9 cellular contexts compared by ENCODE assay signal in genomic region chr11:12149672-12150225, GRCh38. TPM values are rescaled to one million over a fixed set of nuclear protein-coding genes. Genes with fewer than 3 reads are reported as not detected.
DNase-seq lines count a peak whose midpoint lies in the region; ATAC-seq, FAIRE-seq and TF ChIP-seq lines count a peak whose summit lies in the region.
"Had no signal": no experiment of that assay in that cellular context is flagged by ENCODE, and none has a peak within 500 bp of the region (broad histone marks: within the 10 kb centered on the region; RNA-seq: fewer than 3 reads in every experiment).

No MANE protein-coding gene starts in this region.

- peaks cover 14% of the 10 kb centered on the region for H3K27me3 Mint-ChIP-seq in nephron progenitor cell (ENCODE audit: low read depth, poor library complexity)

- no peaks in the 10 kb centered on the region for H4K20me1 ChIP-seq in PC-3 (ENCODE audit: low read length)

- BruUV-seq in PC-3 (replicated peaks; lab: Mats Ljungman, UMichigan): no TSS peak

- H3K9me2 ChIP-seq in PC-3 (replicated peaks; ENCODE audit: low read length): no peaks in the 10 kb centered on the region

- intact Hi-C loops in PC-3 (cut with micrococcal nuclease): no loop called here

- POLR2A ChIA-PET in GM10248 (lab: Yijun Ruan, JAX): no interaction called here
- POLR2A ChIA-PET in PC-3 (lab: Charles Lee; ENCODE audit: unreplicated experiment): no interaction called here

- no peak overlapping the region for H3K4me2 ChIP-seq in PC-3 (ENCODE audit: low read length)

- ATAC-seq in HG02678 (IDR thresholded peaks at IDR 0.05; ENCODE audit: unreplicated experiment) (peak; percentile 76), PC-3 (no peak)

- H3K27ac ChIP-seq in substantia nigra (ENCODE audit: low read depth, low read length, poor library complexity, severe bottlenecking): no peak overlapping the region
- H3K27ac ChIP-seq in PC-3 (ENCODE audit: low read length): no peak overlapping the region

- peaks cover 25% of the 10 kb centered on the region; the same call in 1 of the 2 replicates for H3K79me2 ChIP-seq in PC-3 (ENCODE audit: low read length)

- CTCF ChIA-PET in GM10248 (lab: Yijun Ruan, JAX) (interaction anchor here (1.1 kb wide), 1 partner anchor 11 kb away, joined by 3 read pairs; no protein-coding TSS in a partner anchor), PC-3 (lab: Charles Lee) (no interaction called here)

- H3K4me3 ChIP-seq in PC-3 (ENCODE audit: low read length): no peak overlapping the region

- peaks cover 16% of the 10 kb centered on the region for H3K36me3 ChIP-seq in PC-3 (ENCODE audit: low read depth, low read length)

- peak overlapping the region; percentile 40 for H3K27ac Mint-ChIP-seq in nephron progenitor cell

- no peaks in the 10 kb centered on the region for H3K9me3 Mint-ChIP-seq in nephron progenitor cell

- no peak overlapping the region for H3K4me3 Mint-ChIP-seq in nephron progenitor cell

- DNase-seq in GM10248 (ENCODE audit: extremely low spot score): peak; percentile 51
- DNase-seq in activated CD4-positive, alpha-beta T cell treated with anti-CD3 and anti-CD28 coated beads, Interleukin-2, amount 50 U/mL, for 48 hours: peak; percentile 63 to 74
- no peak for DNase-seq in nephron progenitor cell
- no peak for DNase-seq in substantia nigra (lab: John Stamatoyannopoulos, UW)
- DNase-seq in hepatic stellate cell (ENCODE audit: low spot score): no peak
- no peak for DNase-seq in PC-3
- no peak for DNase-seq in D721Med (ENCODE audit: insufficient read length, low spot score)
- DNase-seq: effector CD4-positive, alpha-beta T cell had no signal

- no peaks in the 10 kb centered on the region; the same call in 1 of the 2 replicates for H3K4me1 ChIP-seq in PC-3 (ENCODE audit: insufficient read depth, low read length)

- TF ChIP-seq CTCF in GM10248 (IDR thresholded peaks at IDR 0.05; ENCODE audit: control extremely low read depth, extremely low read depth, low read depth, missing control alignments): no peak
- no peak for TF ChIP-seq CTCF in nephron progenitor cell (IDR thresholded peaks at IDR 0.05)
- TF ChIP-seq CTCF in PC-3 (conservative IDR thresholded peaks at IDR 0.05; ENCODE audit: low read depth, low read length): no peak
- no peak for TF ChIP-seq CTCF in D721Med (IDR thresholded peaks at IDR 0.05; ENCODE audit: insufficient read depth, missing control alignments)

- H3F3A ChIP-seq in PC-3 (ENCODE audit: low read length, unreplicated experiment): no peaks in the 10 kb centered on the region

- H3K4me1 Mint-ChIP-seq in nephron progenitor cell: peaks cover 18% of the 10 kb centered on the region

- no peak overlapping the region for H3K9ac ChIP-seq in PC-3 (ENCODE audit: low read length)

- FAIRE-seq in D721Med (lab: Jason Lieb, UNC): no peak

- H3K36me3 Mint-ChIP-seq in nephron progenitor cell (ENCODE audit: low read depth): no peaks in the 10 kb centered on the region

- H3K27me3 ChIP-seq in PC-3 (ENCODE audit: low read length): no peaks in the 10 kb centered on the region

- H3K9me3 ChIP-seq in PC-3 (ENCODE audit: low read length): no peaks in the 10 kb centered on the region

- no peak overlapping the region for H2AFZ ChIP-seq in PC-3 (ENCODE audit: low read length)

RNA-seq across cellular contexts. Expression of gene MICAL2, which starts 39.4 kb away (rescaled TPM):
- total RNA-seq in PC-3 (2014; rRNA removed): 50.1 and 62.9 TPM in 2 replicates

Comparison
In these comparisons a context has a peak if more than half of its experiments do, and no peak if none do; other contexts are left out.
1. DNase-seq: peak in GM10248 (single experiment) and activated CD4-positive, alpha-beta T cell treated with anti-CD3 and anti-CD28 coated beads, Interleukin-2, amount 50 U/mL, for 48 hours (2 of 2); none in nephron progenitor cell (single experiment), substantia nigra (0 of 49), hepatic stellate cell (single experiment), PC-3 (single experiment) and D721Med (single experiment).